Comparison of ENCODE assay signal across 8 cellular contexts in genomic region chr2:209525834-209526281, GRCh38.
DNase-seq lines count a peak whose midpoint lies in the region; ATAC-seq and TF ChIP-seq lines count a peak whose summit lies in the region.

No MANE protein-coding gene starts in this region.

- H2AK5ac ChIP-seq in mesenchymal stem cell (ENCODE audit: low read length, severe bottlenecking): no peak overlapping the region

- no peak overlapping the region for H3K18ac ChIP-seq in mesenchymal stem cell (ENCODE audit: low read depth in 1 of 2, low read length in 2 of 2)

- peak overlapping the region in 1 of 2 donors; percentile 64 for H3K4me3 Mint-ChIP-seq in CD14-positive monocyte

- intact Hi-C loops in CD14-positive monocyte (cut with micrococcal nuclease) (no loop called here), adrenal gland (cut with DNase I) (no loop called here)

- H3K9ac ChIP-seq in mesenchymal stem cell (ENCODE audit: low read length): peak overlapping the region; percentile 76

- H3K14ac ChIP-seq in mesenchymal stem cell (ENCODE audit: low read length in 2 of 2): no peak overlapping the region

- no peak overlapping the region for H2BK5ac ChIP-seq in mesenchymal stem cell (ENCODE audit: low read depth, low read length, poor library complexity, severe bottlenecking)

- H4K91ac ChIP-seq in mesenchymal stem cell (ENCODE audit: low read length): no peak overlapping the region

- H3K4me1 ChIP-seq in adrenal gland (replicated peaks in 1 of 2) (peaks cover 11 to 19% of the 10 kb centered on the region in 2 donors), mesenchymal stem cell (ENCODE audit: control insufficient read depth, insufficient read depth, low read depth, low read length) (peaks cover 1% of the 10 kb centered on the region)

- ATAC-seq in HG02981 (IDR thresholded peaks at IDR 0.05; ENCODE audit: unreplicated experiment): peak; percentile 27

- no peak for TF ChIP-seq POLR2A in adrenal gland (IDR thresholded peaks at IDR 0.05)

- H3K4me3 ChIP-seq in adrenal gland: peak overlapping the region in 1 of 4 donors; percentile 13
- H3K4me3 ChIP-seq in mesenchymal stem cell (ENCODE audit: insufficient read depth in 1 of 2, low read depth in 1 of 2, low read length in 2 of 2): no peak overlapping the region

- no peak overlapping the region for H3K23ac ChIP-seq in mesenchymal stem cell (ENCODE audit: low read length in 2 of 2)

- no peak overlapping the region for H4K8ac ChIP-seq in mesenchymal stem cell (ENCODE audit: low read length)

- no peak overlapping the region for H3K4me2 ChIP-seq in mesenchymal stem cell (ENCODE audit: low read length, poor library complexity, severe bottlenecking)

- no peak overlapping the region for H3K4ac ChIP-seq in mesenchymal stem cell (ENCODE audit: low read depth in 1 of 2, low read length in 2 of 2)

- no peaks in the 10 kb centered on the region for H3K79me1 ChIP-seq in mesenchymal stem cell (replicated peaks; ENCODE audit: low read length, poor library complexity, severe bottlenecking)

- H3K27ac Mint-ChIP-seq in CD14-positive monocyte: peak overlapping the region; percentile 43 to 88 (median 76)

- H3K27ac ChIP-seq in adrenal gland: peak overlapping the region in 4 of 5 donors; percentile 21 to 62 (median 40)
- peak overlapping the region; percentile 71 for H3K27ac ChIP-seq in mesenchymal stem cell (ENCODE audit: low read length, poor library complexity, severe bottlenecking)

- DNase-seq in CD14-positive monocyte (ENCODE audit: low spot score) (no peak), adrenal gland (no peak), mesenchymal stem cell (peak; percentile 73), ecto neural progenitor cell (ENCODE audit: low spot score) (no peak), iPS-NIHi7 (ENCODE audit: extremely low spot score) (no peak), cerebellar cortex (ENCODE audit: low spot score) (no peak), activated gamma-delta T cell (lab: John Stamatoyannopoulos, UW) (no peak)

- H3K27me3 ChIP-seq in adrenal gland (no peaks in the 10 kb centered on the region), mesenchymal stem cell (ENCODE audit: control insufficient read depth in 1 of 2, insufficient read depth in 1 of 2, low read length in 2 of 2) (no peaks in the 10 kb centered on the region)

- H2BK120ac ChIP-seq in mesenchymal stem cell (ENCODE audit: low read depth, low read length): no peak overlapping the region

- no peak overlapping the region for H2AFZ ChIP-seq in mesenchymal stem cell (ENCODE audit: low read depth, low read length)

- H3K36me3 Mint-ChIP-seq in CD14-positive monocyte: no peaks in the 10 kb centered on the region

- H3K36me3 ChIP-seq in adrenal gland (replicated peaks in 1 of 2) (no peaks in the 10 kb centered on the region), mesenchymal stem cell (ENCODE audit: control insufficient read depth in 1 of 2, insufficient read depth in 2 of 2, low read depth in 1 of 2, low read length in 2 of 2) (no peaks in the 10 kb centered on the region)

- H3K9me3 ChIP-seq in adrenal gland (replicated peaks in 1 of 3) (no peaks in the 10 kb centered on the region), mesenchymal stem cell (ENCODE audit: control insufficient read depth, low read length) (no peaks in the 10 kb centered on the region)

- TF ChIP-seq CTCF in CD14-positive monocyte (IDR thresholded peaks at IDR 0.05) (no peak), adrenal gland (IDR thresholded peaks at IDR 0.05) (no peak)

- no peaks in the 10 kb centered on the region for H3K27me3 Mint-ChIP-seq in CD14-positive monocyte (ENCODE audit: low read depth in 3 of 3)

- no peak overlapping the region for H2BK12ac ChIP-seq in mesenchymal stem cell (ENCODE audit: low read length in 2 of 2)

- peaks cover 25% of the 10 kb centered on the region for H3K4me1 Mint-ChIP-seq in CD14-positive monocyte

- no peaks in the 10 kb centered on the region for H3K9me3 Mint-ChIP-seq in CD14-positive monocyte

- H2BK15ac ChIP-seq in mesenchymal stem cell (ENCODE audit: low read depth, poor library complexity, severe bottlenecking): no peak overlapping the region
